1 cellular context compared by ENCODE assay signal in the genomic region with DNA sequence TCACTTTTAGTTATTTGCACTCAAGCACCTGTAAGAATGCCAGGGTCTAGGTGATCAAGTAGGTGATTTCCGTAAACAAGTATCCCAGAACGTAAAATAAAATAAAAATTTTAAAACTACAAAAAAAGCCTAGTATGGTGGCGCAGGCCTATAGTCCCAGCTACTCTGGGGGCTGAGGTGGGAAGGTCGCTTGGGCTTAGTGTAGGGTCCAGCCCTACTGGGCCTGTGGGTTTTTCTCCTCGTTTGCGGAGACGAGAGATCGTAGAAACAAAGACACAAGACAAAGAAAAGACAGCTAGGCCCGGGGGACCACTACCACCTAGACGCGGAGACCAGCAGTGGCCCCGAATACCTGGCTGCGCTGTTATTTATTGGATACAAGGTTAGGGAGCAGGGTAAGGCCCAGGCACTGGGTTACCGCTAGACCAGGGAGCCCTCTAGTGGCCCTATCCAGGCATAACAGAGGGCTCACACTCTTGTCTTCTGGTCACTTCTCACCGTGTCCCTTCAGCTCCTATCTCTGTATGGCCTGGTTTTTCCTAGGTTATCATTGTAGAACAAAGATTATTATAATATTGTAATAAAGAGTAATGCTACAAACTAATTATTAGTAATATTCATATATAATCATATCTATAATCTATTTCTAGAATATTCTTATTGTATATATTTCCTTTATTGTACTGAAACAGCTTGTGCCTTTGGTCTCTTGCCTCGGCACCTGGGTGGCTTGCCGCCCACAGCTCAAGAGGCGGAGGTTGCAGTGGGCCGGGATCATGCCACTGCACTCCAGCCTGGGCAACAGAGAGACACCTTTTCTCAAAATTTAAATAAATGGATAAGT.
TF ChIP-seq lines count a peak whose summit lies in the region.

No MANE protein-coding gene starts in this region.

TF ChIP-seq in A549, 52 proteins besides CTCF, POLR2A, EP300 and RAD21 (continued from another document):
- peak; percentile 31; the same call in 1 of the 3 replicates for TF ChIP-seq SMC3 (IDR thresholded peaks at IDR 0.05)
TF ChIP-seq in A549: peak in this region for 1.
